8 cellular contexts compared by ENCODE assay signal in the genomic region with DNA sequence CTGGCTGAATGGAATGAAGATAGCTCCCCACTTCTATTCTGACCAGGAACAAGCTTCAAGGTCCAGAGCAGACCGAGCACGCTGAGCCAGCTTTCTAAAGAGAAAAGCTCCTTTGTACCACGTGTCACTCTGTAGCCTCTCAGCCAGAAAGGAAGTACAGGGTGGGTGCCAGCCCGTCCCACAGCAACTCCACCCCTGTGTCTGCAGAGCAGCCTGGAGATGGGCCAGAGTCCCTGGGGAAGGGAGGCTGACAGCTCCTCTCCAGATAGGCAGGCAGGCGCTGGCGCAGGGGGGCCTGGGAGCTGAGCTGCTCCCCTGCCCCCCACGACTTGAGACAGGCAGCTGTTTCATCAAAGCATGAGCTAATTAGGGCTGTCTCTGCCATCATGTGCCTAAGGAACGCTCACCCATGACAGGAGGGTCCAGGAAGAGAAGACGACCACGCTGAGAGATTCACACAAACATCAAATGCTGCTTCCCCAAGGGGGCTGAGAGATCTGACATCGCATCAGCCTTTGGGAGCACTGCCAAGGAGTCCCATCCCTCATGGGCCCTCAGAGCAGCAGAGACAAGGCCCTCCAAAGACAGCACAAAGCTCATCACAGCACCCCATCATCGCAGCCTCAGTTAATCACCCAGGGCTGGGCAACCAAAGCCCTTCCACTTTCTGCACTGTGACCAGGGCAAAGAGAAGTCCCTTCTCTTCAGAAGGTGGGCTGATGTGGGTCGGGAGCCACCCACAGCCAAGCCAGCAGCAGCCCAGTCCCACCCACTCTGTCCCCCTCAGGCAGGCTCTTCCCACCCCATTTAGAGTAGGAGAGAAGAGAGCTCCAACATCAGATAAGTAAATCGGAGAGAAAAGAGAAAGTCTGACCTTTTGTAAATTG.
DNase-seq lines count a peak whose midpoint lies in the region; ATAC-seq and TF ChIP-seq lines count a peak whose summit lies in the region.

No MANE protein-coding gene starts in this region.

- in situ Hi-C loops in GM23248 (cut with MboI) (no loop called here), brain microvascular endothelial cell (cut with HindIII; ENCODE audit: low pct_ligation_motif_present, low sequenced_read_pairs) (no loop called here)

- H3K27me3 ChIP-seq in GM23248 (replicated peaks; ENCODE audit: insufficient read depth) (no peaks in the 10 kb centered on the region), brain microvascular endothelial cell (replicated peaks) (no peaks in the 10 kb centered on the region), skeletal muscle tissue (ENCODE audit: control insufficient read depth in 3 of 3, insufficient read depth in 3 of 3, low read length in 3 of 3) (no peaks in the 10 kb centered on the region)

- whole genome bisulfite sequencing in GM23248 (ENCODE audit: low coverage in 1 of 2, low lambda C conversion rate in 2 of 2, missing lambda C conversion rate in 2 of 2), 2 experiments, result 36 to 37% methylated on average over 14 of the region's 14 CpGs

- H3K79me2 ChIP-seq in GM23248 (ENCODE audit: insufficient read depth), result no peaks in the 10 kb centered on the region

- peak overlapping the region; percentile 44 for H3K4me2 ChIP-seq in GM23248 (ENCODE audit: unreplicated experiment)

- no peaks in the 10 kb centered on the region for H3K9me3 ChIP-seq in GM23248 (ENCODE audit: low read depth)
- no peaks in the 10 kb centered on the region for H3K9me3 ChIP-seq in skeletal muscle tissue (ENCODE audit: control insufficient read depth in 3 of 3, low read length in 3 of 3)

- no peaks in the 10 kb centered on the region for H3K9me2 ChIP-seq in GM23248 (ENCODE audit: insufficient read depth)

- TF ChIP-seq CTCF in brain microvascular endothelial cell (IDR thresholded peaks at IDR 0.05; ENCODE audit: low read depth, low read length, missing control alignments), result no peak

- H2AFZ ChIP-seq in GM23248, result peak overlapping the region; percentile 39; the same call in 1 of the 2 replicates

- no peaks in the 10 kb centered on the region for H4K20me1 ChIP-seq in GM23248 (ENCODE audit: insufficient read depth)

- H3K9ac ChIP-seq in GM23248 (no peak overlapping the region), skeletal muscle tissue (ENCODE audit: low read depth in 1 of 3, low read length in 3 of 3) (peak overlapping the region; percentile 63 to 72 (median 65))

- DNase-seq in DMS153 (lab: John Stamatoyannopoulos, UW), result peak; percentile 48
- DNase-seq in GM23248, result peak; percentile 76
- DNase-seq in NCI-H446 treated with DMSO at 0.1 percent for 48 hours (lab: John Stamatoyannopoulos, UW), result peak; percentile 94
- DNase-seq in brain microvascular endothelial cell, result peak; percentile 52
- peak; percentile 69 for DNase-seq in islet precursor cell

- H3K36me3 ChIP-seq in GM23248 (ENCODE audit: low read depth), result no peaks in the 10 kb centered on the region
- no peaks in the 10 kb centered on the region for H3K36me3 ChIP-seq in brain microvascular endothelial cell (replicated peaks)
- H3K36me3 ChIP-seq in skeletal muscle tissue (ENCODE audit: control insufficient read depth in 3 of 3, insufficient read depth in 3 of 3, low read length in 3 of 3), result peaks cover 2 to 4% (median 3%) of the 10 kb centered on the region in 3 donors

- ATAC-seq in HG02840 (IDR thresholded peaks at IDR 0.05; ENCODE audit: low FRiP score, unreplicated experiment) (no peak), HG02588 (IDR thresholded peaks at IDR 0.05; ENCODE audit: unreplicated experiment) (no peak)

- peaks cover 11% of the 10 kb centered on the region for H3K4me1 ChIP-seq in GM23248 (ENCODE audit: insufficient read depth)
- peaks cover 53 to 72% (median 59%) of the 10 kb centered on the region in 3 donors for H3K4me1 ChIP-seq in skeletal muscle tissue (ENCODE audit: control insufficient read depth in 3 of 3, insufficient read depth in 3 of 3, low read length in 3 of 3)

- H3K4me3 ChIP-seq in GM23248 (no peak overlapping the region), brain microvascular endothelial cell (ENCODE audit: low read depth, low read length) (no peak overlapping the region), skeletal muscle tissue (ENCODE audit: low read length in 3 of 3) (peak overlapping the region; percentile 32 to 64 (median 55))

- no peaks in the 10 kb centered on the region for H3F3A ChIP-seq in GM23248 (ENCODE audit: insufficient read depth)

- H3K27ac ChIP-seq in GM23248, result no peak overlapping the region
- no peak overlapping the region for H3K27ac ChIP-seq in brain microvascular endothelial cell
- H3K27ac ChIP-seq in skeletal muscle tissue (ENCODE audit: low read depth, low read length), result peak overlapping the region; percentile 90

Comparison
In these comparisons a context has a peak if more than half of its experiments do, and no peak if none do; other contexts are left out.
1. H3K4me3 ChIP-seq: peak in skeletal muscle tissue (3 of 3); none in GM23248 (single experiment) and brain microvascular endothelial cell (single experiment).
2. Peak in every context shown above with its lines, with median percentiles within 50 percentile points of each other: DNase-seq.